In the genomic region with DNA sequence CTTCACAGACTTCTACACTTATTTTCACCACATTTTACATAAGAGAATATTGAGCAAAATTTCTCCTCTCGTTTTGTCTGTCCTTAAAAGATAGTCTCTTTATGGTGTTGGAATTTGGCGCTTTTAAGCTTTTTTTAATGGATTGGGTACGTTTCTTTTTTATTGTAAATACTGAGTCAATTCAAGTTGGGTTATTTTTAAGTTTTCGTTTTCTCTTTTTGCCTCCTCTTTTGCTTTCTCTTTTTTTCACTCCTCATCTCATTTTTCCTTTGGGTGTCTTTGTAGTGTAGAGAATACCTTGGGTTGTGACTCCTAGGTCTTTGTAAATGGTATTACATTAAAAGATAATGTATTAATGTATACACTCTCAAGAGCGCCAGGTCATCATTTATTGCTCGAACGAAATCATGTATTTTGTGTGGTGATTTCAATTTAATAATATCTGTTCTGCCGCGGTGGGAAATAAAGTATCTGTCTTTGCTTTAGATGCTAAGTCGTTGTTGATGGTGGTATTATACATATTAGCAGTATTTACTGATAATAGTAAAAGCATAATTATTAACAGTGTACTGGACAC, we compare ENCODE assay signal across 8 cellular contexts. TPM values are rescaled to one million over a fixed set of nuclear protein-coding genes. Genes with fewer than 3 reads are reported as not detected.
DNase-seq lines count a peak whose midpoint lies in the region; ATAC-seq and TF ChIP-seq lines count a peak whose summit lies in the region.

No MANE protein-coding gene starts in this region.

- peaks cover 36% of the 10 kb centered on the region for H3K79me2 ChIP-seq in mesendoderm (ENCODE audit: control insufficient read depth, insufficient read depth, low read length)

- no peak overlapping the region for H3K18ac ChIP-seq in mesendoderm (ENCODE audit: low read length)

- DNase-seq in heart left ventricle (no peak), Right ventricle myocardium superior (no peak), cardiac fibroblast (ENCODE audit: low read depth in 2 of 2) (no peak), mesendoderm (no peak), NCI-H82 (lab: John Stamatoyannopoulos, UW) (no peak), NCI-H128 (lab: John Stamatoyannopoulos, UW; ENCODE audit: unreplicated experiment) (no peak)
- DNase-seq in activated CD8-positive, alpha-beta memory T cell treated with anti-CD3 and anti-CD28 coated beads, Interleukin-2, amount 50 U/mL, for 4 hours, result no peak

- no peaks in the 10 kb centered on the region for H3K9me3 ChIP-seq in heart left ventricle

- TF ChIP-seq POLR2A in heart left ventricle (IDR thresholded peaks at IDR 0.05), result no peak

- H2BK120ac ChIP-seq in mesendoderm (ENCODE audit: low read depth, low read length), result no peak overlapping the region

- H3K4me2 ChIP-seq in mesendoderm (ENCODE audit: low read length), result peak overlapping the region; percentile 74

- TF ChIP-seq CTCF in heart left ventricle (IDR thresholded peaks at IDR 0.05), result no peak
- TF ChIP-seq CTCF in cardiac fibroblast (IDR thresholded peaks at IDR 0.05; ENCODE audit: low read depth, low read length), result no peak

- WGBS in heart left ventricle, 4 donors, result 15 to 23% (median 17%) methylated on average over 10 of the region's 10 CpGs
- no CpG with 5 or more reads among the region's 10 CpGs for WGBS in mesendoderm (ENCODE audit: extremely low coverage, insufficient coverage, low lambda C conversion rate)
- 14% methylated on average over 10 of the region's 10 CpGs for WGBS in urinary bladder

- H3K36me3 ChIP-seq in heart left ventricle, result peaks cover 0 to 11% (median 4%) of the 10 kb centered on the region in 9 donors
- H3K36me3 ChIP-seq in mesendoderm (ENCODE audit: control insufficient read depth, insufficient read depth, low read length), result no peaks in the 10 kb centered on the region
- H3K36me3 ChIP-seq in urinary bladder (ENCODE audit: insufficient read depth), result no peaks in the 10 kb centered on the region

- H3K56ac ChIP-seq in mesendoderm (ENCODE audit: low read length), result peak overlapping the region; percentile 99

- no peak overlapping the region for H4K8ac ChIP-seq in mesendoderm (ENCODE audit: low read depth, low read length)

- H3K79me1 ChIP-seq in mesendoderm (ENCODE audit: low read length), result peaks cover 6% of the 10 kb centered on the region

- H2BK5ac ChIP-seq in mesendoderm (ENCODE audit: low read length), result no peak overlapping the region

- intact Hi-C loops in heart left ventricle (cut with DNase I) (no loop called here), Right ventricle myocardium superior (cut with DNase I) (no loop called here)

- peak overlapping the region; percentile 97 for H3K9ac ChIP-seq in mesendoderm (ENCODE audit: low read length)

- H2AK5ac ChIP-seq in mesendoderm (ENCODE audit: low read length), result no peak overlapping the region

- H3K27ac ChIP-seq in heart left ventricle (peak overlapping the region in 11 of 12 donors; percentile 26 to 92 (median 86)), mesendoderm (ENCODE audit: low read depth, low read length) (no peak overlapping the region), urinary bladder (ENCODE audit: low read depth) (no peak overlapping the region)

- H4K5ac ChIP-seq in mesendoderm (ENCODE audit: low read length), result no peak overlapping the region

- H3K4me3 ChIP-seq in heart left ventricle (peak overlapping the region; percentile 70 to 99 (median 84)), cardiac fibroblast (replicated peaks in 1 of 2; ENCODE audit: low read depth in 2 of 2, low read length in 2 of 2) (peak overlapping the region; percentile 96 to 99), mesendoderm (ENCODE audit: low read length) (peak overlapping the region; percentile 93), urinary bladder (ENCODE audit: low read depth, low read length) (peak overlapping the region; percentile 82)

- H3K4me1 ChIP-seq in heart left ventricle (peaks cover 0 to 38% (median 19%) of the 10 kb centered on the region in 12 donors), mesendoderm (ENCODE audit: control insufficient read depth, low read depth, low read length) (no peaks in the 10 kb centered on the region), urinary bladder (ENCODE audit: insufficient read depth) (no peaks in the 10 kb centered on the region)

- H3K27me3 ChIP-seq in heart left ventricle (no peaks in the 10 kb centered on the region), mesendoderm (ENCODE audit: insufficient read depth, low read length, poor library complexity) (no peaks in the 10 kb centered on the region)

- H3K4ac ChIP-seq in mesendoderm (ENCODE audit: low read depth, low read length), result no peak overlapping the region

- no peak overlapping the region for H3K23ac ChIP-seq in mesendoderm (ENCODE audit: low read length)

- ATAC-seq in heart left ventricle, result no peak
- no peak for ATAC-seq in Right ventricle myocardium superior (ENCODE audit: poor library complexity)

- H2BK15ac ChIP-seq in mesendoderm (replicated peaks; ENCODE audit: low read depth), result no peak overlapping the region

RNA-seq across cellular contexts. Expression of gene TMX1, which starts 0.8 kb away (rescaled TPM):
- total RNA-seq in heart left ventricle (10 to 100 TPM in 4 of 9 donors, 1 to 10 TPM in 5; 6.1 to 18.6 (median 8.9) TPM), Right ventricle myocardium superior (6.8 TPM), urinary bladder (48.5 TPM)
- polyA plus RNA-seq in heart left ventricle (1 to 10 TPM; 3.2 to 9.4 TPM), urinary bladder (19.2 TPM)
- polyA plus RNA-seq in mesendoderm (2013, experiment 1 of 2), result 39.5 TPM
- 41.3 TPM for polyA plus RNA-seq in mesendoderm (2013, experiment 2 of 2)

Comparison
In these comparisons a context has a peak if more than half of its experiments do, and no peak if none do; other contexts are left out.
1. H3K27ac ChIP-seq: peak in heart left ventricle (11 of 12); none in mesendoderm (single experiment) and urinary bladder (single experiment).
2. Peak in every context shown above with its lines, with median percentiles within 50 percentile points of each other: H3K4me3 ChIP-seq.